In the genomic region with DNA sequence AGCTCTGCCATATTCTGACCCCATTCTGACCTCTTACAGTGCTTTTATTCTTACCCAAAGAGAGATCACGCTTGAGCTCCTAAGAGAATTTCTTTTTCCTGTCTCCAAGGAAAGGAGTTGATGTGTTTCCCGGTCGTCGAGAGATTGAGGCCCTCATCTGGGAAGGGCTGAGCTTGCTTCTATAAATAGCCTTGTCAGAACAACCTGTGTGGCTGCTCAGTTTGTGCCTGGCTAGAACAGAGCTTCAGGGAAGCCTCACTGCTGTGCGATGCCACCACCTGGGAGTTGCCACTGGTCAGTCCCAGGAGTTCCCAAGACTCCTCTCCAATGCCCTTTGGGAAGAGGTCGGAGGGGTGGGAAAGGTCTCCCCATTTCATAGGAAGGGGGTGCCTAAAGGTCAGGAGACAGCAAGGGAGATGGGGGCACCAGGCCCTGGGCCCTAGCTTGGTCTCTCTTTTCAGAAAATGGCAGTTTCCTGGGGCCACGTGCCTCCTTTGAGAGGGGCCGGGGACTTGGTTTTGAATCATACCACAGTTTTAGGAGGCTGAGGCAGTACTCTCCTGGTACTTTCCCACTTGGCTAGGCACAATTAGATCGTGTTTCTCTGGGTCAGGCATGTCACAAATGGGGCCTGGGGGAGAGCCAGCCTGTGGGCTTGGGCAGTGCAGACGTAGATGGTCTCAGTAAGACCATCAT, we compare ENCODE assay signal across 9 cellular contexts. TPM values are rescaled to one million over a fixed set of nuclear protein-coding genes. Genes with fewer than 3 reads are reported as not detected.
DNase-seq lines count a peak whose midpoint lies in the region; ATAC-seq and TF ChIP-seq lines count a peak whose summit lies in the region.
"Had no signal": no experiment of that assay in that cellular context is flagged by ENCODE, and none has a peak within 500 bp of the region (broad histone marks: within the 10 kb centered on the region; RNA-seq: fewer than 3 reads in every experiment).

No MANE protein-coding gene starts in this region.

- no peaks in the 10 kb centered on the region for H3K27me3 Mint-ChIP-seq in activated CD4-positive, alpha-beta T cell treated with anti-CD3 and anti-CD28 coated beads, Interleukin-2, amount 10 ng/mL, durations not matched to agents 24 days and 14 days
- H3K27me3 Mint-ChIP-seq in stimulated activated memory B cell treated with anti-CD40 and anti-IgM and Interleukin-4, amounts not matched to agents 10 μg/mL and 1 μg/mL and 100 μg/mL, for 72 hours, result no peaks in the 10 kb centered on the region

- H3K27ac Mint-ChIP-seq in activated CD4-positive, alpha-beta T cell treated with anti-CD3 and anti-CD28 coated beads, Interleukin-2, amount 10 ng/mL, durations not matched to agents 24 days and 14 days, result peak overlapping the region; percentile 93
- peak overlapping the region; percentile 97 for H3K27ac Mint-ChIP-seq in stimulated activated memory B cell treated with anti-CD40 and anti-IgM and Interleukin-4, amounts not matched to agents 10 μg/mL and 1 μg/mL and 100 μg/mL, for 72 hours

- peaks cover 73% of the 10 kb centered on the region for H3K4me1 Mint-ChIP-seq in activated CD4-positive, alpha-beta T cell treated with anti-CD3 and anti-CD28 coated beads, Interleukin-2, amount 10 ng/mL, durations not matched to agents 24 days and 14 days
- peaks cover 81% of the 10 kb centered on the region for H3K4me1 Mint-ChIP-seq in stimulated activated memory B cell treated with anti-CD40 and anti-IgM and Interleukin-4, amounts not matched to agents 10 μg/mL and 1 μg/mL and 100 μg/mL, for 72 hours

- H3K4me1 ChIP-seq in right atrium auricular region, result peaks cover 0 to 68% of the 10 kb centered on the region in 2 donors

- no peak for ATAC-seq in stimulated activated memory B cell treated with anti-CD40 and anti-IgM and Interleukin-4, amounts not matched to agents 10 μg/mL and 1 μg/mL and 100 μg/mL, for 72 hours
- no peak for ATAC-seq in GM21529 (IDR thresholded peaks at IDR 0.05; ENCODE audit: unreplicated experiment)

- no peak overlapping the region for H3K4me3 ChIP-seq in right atrium auricular region

- no peaks in the 10 kb centered on the region for H3K9me3 ChIP-seq in right atrium auricular region

- peak overlapping the region; percentile 98 for H3K4me3 Mint-ChIP-seq in activated CD4-positive, alpha-beta T cell treated with anti-CD3 and anti-CD28 coated beads, Interleukin-2, amount 10 ng/mL, durations not matched to agents 24 days and 14 days
- peak overlapping the region; percentile 99 for H3K4me3 Mint-ChIP-seq in stimulated activated memory B cell treated with anti-CD40 and anti-IgM and Interleukin-4, amounts not matched to agents 10 μg/mL and 1 μg/mL and 100 μg/mL, for 72 hours

- intact Hi-C loops in activated CD4-positive, alpha-beta T cell treated with anti-CD3 and anti-CD28 coated beads, Interleukin-2, amount 10 ng/mL, durations not matched to agents 24 days and 14 days (cut with micrococcal nuclease), result no loop called here

- TF ChIP-seq CTCF in right atrium auricular region (IDR thresholded peaks at IDR 0.05), result no peak

- H3K27me3 ChIP-seq in right atrium auricular region, result no peaks in the 10 kb centered on the region

- H3K9me3 Mint-ChIP-seq in activated CD4-positive, alpha-beta T cell treated with anti-CD3 and anti-CD28 coated beads, Interleukin-2, amount 10 ng/mL, durations not matched to agents 24 days and 14 days, result no peaks in the 10 kb centered on the region
- no peaks in the 10 kb centered on the region for H3K9me3 Mint-ChIP-seq in stimulated activated memory B cell treated with anti-CD40 and anti-IgM and Interleukin-4, amounts not matched to agents 10 μg/mL and 1 μg/mL and 100 μg/mL, for 72 hours

- H3K36me3 Mint-ChIP-seq in activated CD4-positive, alpha-beta T cell treated with anti-CD3 and anti-CD28 coated beads, Interleukin-2, amount 10 ng/mL, durations not matched to agents 24 days and 14 days (ENCODE audit: low read depth), result peaks cover 74% of the 10 kb centered on the region
- peaks cover 52% of the 10 kb centered on the region for H3K36me3 Mint-ChIP-seq in stimulated activated memory B cell treated with anti-CD40 and anti-IgM and Interleukin-4, amounts not matched to agents 10 μg/mL and 1 μg/mL and 100 μg/mL, for 72 hours

- DNase-seq in DMS79 treated with DMSO at 0.1 percent for 48 hours (lab: John Stamatoyannopoulos, UW) (peak; percentile 19), DMS79 (lab: John Stamatoyannopoulos, UW) (no peak), right atrium auricular region (ENCODE audit: low spot score) (no peak), HUDEP-2 (lab: John Stamatoyannopoulos, UW; ENCODE audit: unreplicated experiment in 76 of 76) (no peak), RPMI8226 (no peak)
- DNase-seq in activated CD4-positive, alpha-beta T cell treated with anti-CD3 and anti-CD28 coated beads, Interleukin-2, amount 10 ng/mL, durations not matched to agents 24 days and 14 days, result no peak

- peak overlapping the region; percentile 69 to 72 for H3K27ac ChIP-seq in right atrium auricular region
- H3K27ac ChIP-seq: 22Rv1 had no signal

- H3K36me3 ChIP-seq in right atrium auricular region, result peaks cover 5% of the 10 kb centered on the region

RNA-seq across cellular contexts. Expression of a gene that starts 52.1 kb away (rescaled TPM):
- total RNA-seq in activated CD4-positive, alpha-beta T cell treated with anti-CD3 and anti-CD28 coated beads, Interleukin-2, amount 10 ng/mL, durations not matched to agents 24 days and 14 days, result 86.6 and 89.4 TPM in 2 replicates
- total RNA-seq in right atrium auricular region, result 10 to 100 TPM; 21.7 to 30.4 TPM

RNA-seq across cellular contexts. Expression of a gene that starts 52.8 kb away (rescaled TPM):
- total RNA-seq in activated CD4-positive, alpha-beta T cell treated with anti-CD3 and anti-CD28 coated beads, Interleukin-2, amount 10 ng/mL, durations not matched to agents 24 days and 14 days, result 193 and 196 TPM in 2 replicates
- total RNA-seq in right atrium auricular region, result 10 to 100 TPM in 1 of 2 donors, 1 to 10 TPM in 1; 9.9 to 17.5 TPM

Comparison
In these comparisons a context has a peak if more than half of its experiments do, and no peak if none do; other contexts are left out.
1. RNA of a gene that starts 52.8 kb away (total RNA-seq): 193 to 196 TPM in activated CD4-positive, alpha-beta T cell treated with anti-CD3 and anti-CD28 coated beads, Interleukin-2, amount 10 ng/mL, durations not matched to agents 24 days and 14 days; 9.9 to 17.5 TPM in right atrium auricular region; every median in the first group is over 10 times any median in the second.